ENCODE assay signal across 16 cellular contexts in the genomic region with DNA sequence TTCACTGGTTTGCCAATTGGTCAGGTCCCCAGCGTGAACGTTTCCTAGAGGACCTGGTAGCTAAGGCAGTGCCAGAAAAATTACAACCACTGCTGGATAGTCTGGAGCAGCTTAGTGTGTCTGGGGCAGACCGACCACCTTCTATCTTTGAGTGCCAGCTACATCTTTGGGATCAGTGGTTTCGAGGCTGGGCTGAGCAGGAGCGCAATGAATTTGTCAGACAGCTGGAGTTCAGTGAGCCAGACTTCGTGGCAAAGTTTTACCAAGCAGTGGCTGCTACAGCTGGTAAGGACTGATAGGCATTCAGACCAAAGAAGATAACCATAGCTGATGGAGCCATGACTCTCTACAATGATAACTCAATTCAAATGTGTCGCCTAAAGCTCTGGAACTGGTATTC. TPM values are rescaled to one million over a fixed set of nuclear protein-coding genes. Genes with fewer than 3 reads are reported as not detected.
DNase-seq lines count a peak whose midpoint lies in the region; ATAC-seq, FAIRE-seq and TF ChIP-seq lines count a peak whose summit lies in the region.
"Had no signal": no experiment of that assay in that cellular context is flagged by ENCODE, and none has a peak within 500 bp of the region (broad histone marks: within the 10 kb centered on the region; RNA-seq: fewer than 3 reads in every experiment).

No MANE protein-coding gene starts in this region.

- CTCF ChIA-PET in K562 (lab: Yijun Ruan, JAX; ENCODE audit: low intra/inter-chr PET ratio): no interaction called here

- H3K27me3 ChIP-seq in K562 (ENCODE audit: control insufficient read depth in 2 of 2, insufficient read depth in 2 of 2, low read length in 2 of 2) (no peaks in the 10 kb centered on the region), subcutaneous abdominal adipose tissue (ENCODE audit: control insufficient read depth in 5 of 5, insufficient read depth in 4 of 5, low read length in 5 of 5) (no peaks in the 10 kb centered on the region)

- H3K36me3 ChIP-seq in K562 (ENCODE audit: control insufficient read depth, insufficient read depth, low read length): peaks cover 34% of the 10 kb centered on the region
- H3K36me3 ChIP-seq in subcutaneous abdominal adipose tissue (ENCODE audit: control insufficient read depth in 5 of 5, insufficient read depth in 5 of 5, low read length in 5 of 5): peaks cover 9 to 22% (median 18%) of the 10 kb centered on the region in 5 donors

- DNase-seq in activated naive CD4-positive, alpha-beta T cell treated with anti-CD3 and anti-CD28 coated beads, Interleukin-2, amount 50 U/mL, for 16 hours: no peak
- DNase-seq in K562 (ENCODE audit: extremely low read depth in 1 of 4, low spot score in 3 of 4): peak in 3 of 4 experiments; percentile 6 to 40 (median 31)
- DNase-seq in kidney tubule cell (ENCODE audit: low spot score): no peak
- DNase-seq in 8988T: no peak
- DNase-seq: amygdala; DMS153; NCI-H524 treated with DMSO at 0.1 percent for 48 hours; occipital lobe; stimulated activated naive CD8-positive, alpha-beta T cell treated with anti-CD3 and anti-CD28 coated beads, Interleukin-15, Interleukin-2, amounts not matched to agents 100 U/mL and 50 U/mL, for 24 hours had no signal

- no peak for TF ChIP-seq CTCF in K562 (IDR thresholded peaks at IDR 0.05 in 2 of 3, conservative IDR thresholded peaks at IDR 0.05 in 1 of 3; ENCODE audit: insufficient read depth in 2 of 3, low read depth in 1 of 3, low read length in 3 of 3)

- no peaks in the 10 kb centered on the region for H3K9me1 ChIP-seq in K562 (ENCODE audit: control insufficient read depth, insufficient read depth, low read length)

- H3K9me3 Mint-ChIP-seq in activated naive CD4-positive, alpha-beta T cell treated with anti-CD3 and anti-CD28 coated beads, Interleukin-2, amount 50 U/mL, for 24 hours: no peaks in the 10 kb centered on the region

- no peak overlapping the region for H3K4me3 ChIP-seq in K562
- H3K4me3 ChIP-seq in subcutaneous abdominal adipose tissue (ENCODE audit: low read depth in 1 of 5, low read length in 5 of 5): no peak overlapping the region
- H3K4me3 ChIP-seq: skin epidermis had no signal

- H3K79me2 ChIP-seq in K562 (ENCODE audit: control insufficient read depth, insufficient read depth, low read length): peaks cover 59% of the 10 kb centered on the region

- in situ Hi-C loops in K562 (cut with MboI): no loop called here

- 39% methylated on average over 7 of the region's 7 CpGs for whole genome bisulfite sequencing in K562 (ENCODE audit: insufficient coverage, low coverage, missing lambda C conversion rate)

- peaks cover 16% of the 10 kb centered on the region for H4K20me1 ChIP-seq in K562 (replicated peaks; ENCODE audit: control insufficient read depth, insufficient read depth, low read length)

- BruUV-seq in K562 (replicated peaks; lab: Mats Ljungman, UMichigan): no TSS peak

- H3K36me3 Mint-ChIP-seq in activated naive CD4-positive, alpha-beta T cell treated with anti-CD3 and anti-CD28 coated beads, Interleukin-2, amount 50 U/mL, for 24 hours: peaks cover 8% of the 10 kb centered on the region

- H3K27ac ChIP-seq in K562 (ENCODE audit: extremely low read depth, low read depth, low read length) (no peak overlapping the region), subcutaneous abdominal adipose tissue (ENCODE audit: low read depth, low read length) (peak overlapping the region; percentile 15)
- H3K27ac ChIP-seq: skin epidermis, VCaP had no signal

- H3K4me2 ChIP-seq in K562 (ENCODE audit: insufficient read depth, low read length): peak overlapping the region; percentile 40; the same call in 1 of the 2 replicates

- FAIRE-seq in K562 (lab: Jason Lieb, UNC): no peak

- intact Hi-C loops in K562 (cut with micrococcal nuclease): no loop called here

- H3K27me3 Mint-ChIP-seq in activated naive CD4-positive, alpha-beta T cell treated with anti-CD3 and anti-CD28 coated beads, Interleukin-2, amount 50 U/mL, for 24 hours: no peaks in the 10 kb centered on the region

- peaks cover 12 to 27% of the 10 kb centered on the region in 2 experiments; a peak in 4 of 5 replicates for H3K4me1 ChIP-seq in K562 (replicated peaks in 1 of 2; ENCODE audit: control insufficient read depth in 2 of 2, insufficient read depth in 2 of 2, low read length in 2 of 2)
- H3K4me1 ChIP-seq in subcutaneous abdominal adipose tissue (ENCODE audit: control insufficient read depth in 5 of 5, insufficient read depth in 5 of 5, low read length in 5 of 5): peaks cover 9 to 37% (median 36%) of the 10 kb centered on the region in 5 donors

- H3K4me1 Mint-ChIP-seq in activated naive CD4-positive, alpha-beta T cell treated with anti-CD3 and anti-CD28 coated beads, Interleukin-2, amount 50 U/mL, for 24 hours: peaks cover 34% of the 10 kb centered on the region

- no peak overlapping the region for H3K4me3 Mint-ChIP-seq in activated naive CD4-positive, alpha-beta T cell treated with anti-CD3 and anti-CD28 coated beads, Interleukin-2, amount 50 U/mL, for 24 hours

- no peak for ATAC-seq in K562
- ATAC-seq: stimulated activated naive CD8-positive, alpha-beta T cell treated with anti-CD3 and anti-CD28 coated beads, Interleukin-15, Interleukin-2, amounts not matched to agents 100 U/mL and 50 U/mL, for 24 hours had no signal

- H3K9ac ChIP-seq in K562 (ENCODE audit: insufficient read depth in 1 of 2, low read depth in 2 of 2, low read length in 2 of 2): peak overlapping the region in 1 of 2 experiments; percentile 39; a peak in 1 of 4 replicates
- H3K9ac ChIP-seq in subcutaneous abdominal adipose tissue (ENCODE audit: low read length in 5 of 5): no peak overlapping the region

- TF ChIP-seq RAD21 in K562 (CRISPR knock-in tag; conservative IDR thresholded peaks at IDR 0.05 in 1 of 2, IDR thresholded peaks at IDR 0.05 in 1 of 2): no peak

- no peak for TF ChIP-seq POLR2A in K562 (conservative IDR thresholded peaks at IDR 0.05)

- TF ChIP-seq EP300 in K562 (IDR thresholded peaks at IDR 0.05; ENCODE audit: low read length): no peak

- H2AFZ ChIP-seq in K562 (ENCODE audit: low read depth, low read length): no peak overlapping the region

- peak overlapping the region; percentile 44 for H3K27ac Mint-ChIP-seq in activated naive CD4-positive, alpha-beta T cell treated with anti-CD3 and anti-CD28 coated beads, Interleukin-2, amount 50 U/mL, for 24 hours

- H3K9me3 ChIP-seq in K562 (replicated peaks; ENCODE audit: control insufficient read depth, insufficient read depth, low read depth, low read length) (no peaks in the 10 kb centered on the region), subcutaneous abdominal adipose tissue (ENCODE audit: control insufficient read depth in 5 of 5, low read length in 5 of 5) (no peaks in the 10 kb centered on the region)

- POLR2A ChIA-PET in K562 (lab: Yijun Ruan, JAX): interaction anchor here (0.6 to 1.7 kb wide), 5 partner anchors 8 to 263 kb away, joined by 3 to 5 read pairs (median 3); no protein-coding TSS in a partner anchor

RNA-seq across cellular contexts. Expression of a gene that starts 2.5 kb away (rescaled TPM):
- total RNA-seq in K562 (2011; cell fraction: chromatin; rRNA removed; ENCODE audit: low replicate concordance): 25.2 and 42.1 TPM in 2 replicates
- total RNA-seq in K562 (2011; cell fraction: nucleolus; rRNA removed): 42.1 and 47.4 TPM in 2 replicates
- total RNA-seq in K562 (2011; cell fraction: nucleoplasm; rRNA removed): 29.2 and 32.1 TPM in 2 replicates
- total RNA-seq in K562 (2014; rRNA removed): 36.7 and 38.1 TPM in 2 replicates
- 61.2 and 68.8 TPM in 2 replicates for total RNA-seq in K562 (2014; rRNA removed; fragmentation: Illumina TruSeq; extraction: Trizol)
- total RNA-seq in K562 (2015; rRNA removed; fragmentation: Illumina TruSeq; extraction: Trizol): 44.1 and 44.7 TPM in 2 replicates
- 46.0 and 47.6 TPM in 2 replicates for total RNA-seq in K562 (2021)
- 82.0 and 84.8 TPM in 2 replicates for polyA plus RNA-seq in K562 (2011; rRNA removed)
- 79.2 and 90.6 TPM in 2 replicates for polyA plus RNA-seq in K562 (2011; cell fraction: cytosol; rRNA removed)
- polyA plus RNA-seq in K562 (2011; cell fraction: nucleus; rRNA removed): 90.4 and 124 TPM in 2 replicates
- polyA plus RNA-seq in K562 (2012): 41.6 and 66.7 TPM in 2 replicates
- 37.9 and 39.3 TPM in 2 replicates for polyA plus RNA-seq in K562 (2014; fragmentation: Illumina TruSeq; extraction: Trizol)
- polyA plus RNA-seq in K562 (2014; fragmentation: Nextera tagmentation; extraction: Ambion mirVana): 100 to 1,000 TPM; 249 to 251 TPM
- polyA plus RNA-seq in K562 (2014; rRNA removed): 48.5 and 51.8 TPM in 2 replicates
- polyA minus RNA-seq in K562 (2011; rRNA and poly(A)+ RNA removed): 61.4 and 78.9 TPM in 2 replicates
- polyA minus RNA-seq in K562 (2011; cell fraction: cytosol; rRNA and poly(A)+ RNA removed): 13.7 and 28.6 TPM in 2 replicates
- 7.8 and 20.5 TPM in 2 replicates for polyA minus RNA-seq in K562 (2011; cell fraction: nucleus; rRNA and poly(A)+ RNA removed)

RNA-seq across cellular contexts. Expression of a gene that starts 2.9 kb away (rescaled TPM):
- 555 and 556 TPM in 2 replicates for total RNA-seq in K562 (2011; cell fraction: chromatin; rRNA removed; ENCODE audit: low replicate concordance)
- total RNA-seq in K562 (2011; cell fraction: nucleolus; rRNA removed): 273 and 282 TPM in 2 replicates
- 463 and 596 TPM in 2 replicates for total RNA-seq in K562 (2011; cell fraction: nucleoplasm; rRNA removed)
- 121 and 145 TPM in 2 replicates for total RNA-seq in K562 (2014; rRNA removed)
- total RNA-seq in K562 (2014; rRNA removed; fragmentation: Illumina TruSeq; extraction: Trizol): 110 and 123 TPM in 2 replicates
- total RNA-seq in K562 (2015; rRNA removed; fragmentation: Illumina TruSeq; extraction: Trizol): 141 and 147 TPM in 2 replicates
- total RNA-seq in K562 (2021): 151 and 163 TPM in 2 replicates
- polyA plus RNA-seq in K562 (2011; rRNA removed): 129 and 157 TPM in 2 replicates
- 70.8 and 83.1 TPM in 2 replicates for polyA plus RNA-seq in K562 (2011; cell fraction: cytosol; rRNA removed)
- polyA plus RNA-seq in K562 (2011; cell fraction: nucleus; rRNA removed): 696 and 714 TPM in 2 replicates
- polyA plus RNA-seq in K562 (2012): 121 and 135 TPM in 2 replicates
- polyA plus RNA-seq in K562 (2014; fragmentation: Illumina TruSeq; extraction: Trizol): 180 and 196 TPM in 2 replicates
- polyA plus RNA-seq in K562 (2014; fragmentation: Nextera tagmentation; extraction: Ambion mirVana): 1 to 10 TPM; 5.0 TPM
- polyA plus RNA-seq in K562 (2014; rRNA removed): 156 and 184 TPM in 2 replicates
- polyA minus RNA-seq in K562 (2011; rRNA and poly(A)+ RNA removed): 147 and 171 TPM in 2 replicates
- polyA minus RNA-seq in K562 (2011; cell fraction: cytosol; rRNA and poly(A)+ RNA removed): 77.6 and 81.5 TPM in 2 replicates
- 198 and 296 TPM in 2 replicates for polyA minus RNA-seq in K562 (2011; cell fraction: nucleus; rRNA and poly(A)+ RNA removed)

RNA-seq across cellular contexts. Expression of a gene that starts 7.0 kb away (rescaled TPM):
- not detected in 2 replicates for total RNA-seq in K562 (2011; cell fraction: chromatin; rRNA removed; ENCODE audit: low replicate concordance)
- not detected in 2 replicates for total RNA-seq in K562 (2011; cell fraction: nucleolus; rRNA removed)
- not detected in 2 replicates for total RNA-seq in K562 (2011; cell fraction: nucleoplasm; rRNA removed)
- not detected in 2 replicates for total RNA-seq in K562 (2014; rRNA removed)
- not detected in 2 replicates for total RNA-seq in K562 (2014; rRNA removed; fragmentation: Illumina TruSeq; extraction: Trizol)
- not detected in 2 replicates for total RNA-seq in K562 (2015; rRNA removed; fragmentation: Illumina TruSeq; extraction: Trizol)
- not detected in 2 replicates for total RNA-seq in K562 (2021)
- not detected in 2 replicates for polyA plus RNA-seq in K562 (2011; rRNA removed)
- not detected in 2 replicates for polyA plus RNA-seq in K562 (2011; cell fraction: cytosol; rRNA removed)
- not detected in 2 replicates for polyA plus RNA-seq in K562 (2011; cell fraction: nucleus; rRNA removed)
- polyA plus RNA-seq in K562 (2012): not detected in 2 replicates
- not detected in 2 replicates for polyA plus RNA-seq in K562 (2014; fragmentation: Illumina TruSeq; extraction: Trizol)
- not detected for polyA plus RNA-seq in K562 (2014; fragmentation: Nextera tagmentation; extraction: Ambion mirVana)
- polyA plus RNA-seq in K562 (2014; rRNA removed): not detected in 2 replicates
- polyA minus RNA-seq in K562 (2011; rRNA and poly(A)+ RNA removed): not detected in 2 replicates
- not detected in 2 replicates for polyA minus RNA-seq in K562 (2011; cell fraction: cytosol; rRNA and poly(A)+ RNA removed)
- not detected in 2 replicates for polyA minus RNA-seq in K562 (2011; cell fraction: nucleus; rRNA and poly(A)+ RNA removed)
- total RNA-seq: glomerular endothelial cell, LHCN-M2, mesenteric fat pad, occipital lobe had no signal

RNA-seq across cellular contexts. Expression of a gene that starts 21.3 kb away (rescaled TPM):
- total RNA-seq in K562 (2011; cell fraction: chromatin; rRNA removed; ENCODE audit: low replicate concordance): not detected in 2 replicates
- not detected in 2 replicates for total RNA-seq in K562 (2011; cell fraction: nucleolus; rRNA removed)
- total RNA-seq in K562 (2011; cell fraction: nucleoplasm; rRNA removed): not detected in 2 replicates
- total RNA-seq in K562 (2014; rRNA removed) (0.09 TPM in 1 of 2 replicates, not detected in the other), K562 (2014; rRNA removed; fragmentation: Illumina TruSeq; extraction: Trizol) (not detected in 2 replicates), K562 (2015; rRNA removed; fragmentation: Illumina TruSeq; extraction: Trizol) (not detected in 2 replicates), K562 (2021) (0.13 and 0.16 TPM in 2 replicates)
- polyA plus RNA-seq in K562 (2011; rRNA removed) (0.09 TPM in 1 of 2 replicates, not detected in the other), K562 (2014; fragmentation: Illumina TruSeq; extraction: Trizol) (not detected in 2 replicates), K562 (2014; fragmentation: Nextera tagmentation; extraction: Ambion mirVana) (not detected), K562 (2014; rRNA removed) (0.12 and 0.15 TPM in 2 replicates)
- 0.09 and 0.12 TPM in 2 replicates for polyA plus RNA-seq in K562 (2011; cell fraction: cytosol; rRNA removed)
- not detected in 2 replicates for polyA plus RNA-seq in K562 (2011; cell fraction: nucleus; rRNA removed)
- 0.18 TPM in 1 of 2 replicates, not detected in the other for polyA plus RNA-seq in K562 (2012)
- not detected in 2 replicates for polyA minus RNA-seq in K562 (2011; rRNA and poly(A)+ RNA removed)
- polyA minus RNA-seq in K562 (2011; cell fraction: cytosol; rRNA and poly(A)+ RNA removed): not detected in 2 replicates
- polyA minus RNA-seq in K562 (2011; cell fraction: nucleus; rRNA and poly(A)+ RNA removed): not detected in 2 replicates
- total RNA-seq: glomerular endothelial cell, mesenteric fat pad had no signal

RNA-seq across cellular contexts. Expression of a gene that starts 40.5 kb away (rescaled TPM):
- total RNA-seq in K562 (2011; cell fraction: chromatin; rRNA removed; ENCODE audit: low replicate concordance): 31.5 and 72.4 TPM in 2 replicates
- total RNA-seq in K562 (2011; cell fraction: nucleolus; rRNA removed): 45.5 and 46.5 TPM in 2 replicates
- total RNA-seq in K562 (2011; cell fraction: nucleoplasm; rRNA removed): 33.9 and 37.3 TPM in 2 replicates
- 4.9 and 6.6 TPM in 2 replicates for total RNA-seq in K562 (2014; rRNA removed)
- total RNA-seq in K562 (2014; rRNA removed; fragmentation: Illumina TruSeq; extraction: Trizol): 2.4 and 3.0 TPM in 2 replicates
- 3.6 and 4.0 TPM in 2 replicates for total RNA-seq in K562 (2015; rRNA removed; fragmentation: Illumina TruSeq; extraction: Trizol)
- total RNA-seq in K562 (2021): 11.1 and 12.8 TPM in 2 replicates
- polyA plus RNA-seq in K562 (2011; rRNA removed): 6.5 and 11.1 TPM in 2 replicates
- 10.1 and 17.2 TPM in 2 replicates for polyA plus RNA-seq in K562 (2011; cell fraction: cytosol; rRNA removed)
- polyA plus RNA-seq in K562 (2011; cell fraction: nucleus; rRNA removed): 66.1 and 112 TPM in 2 replicates
- 7.5 and 9.6 TPM in 2 replicates for polyA plus RNA-seq in K562 (2012)
- 8.1 and 9.2 TPM in 2 replicates for polyA plus RNA-seq in K562 (2014; fragmentation: Illumina TruSeq; extraction: Trizol)
- polyA plus RNA-seq in K562 (2014; fragmentation: Nextera tagmentation; extraction: Ambion mirVana): under 1 TPM; 0.04 to 0.10 TPM
- 15.5 and 16.2 TPM in 2 replicates for polyA plus RNA-seq in K562 (2014; rRNA removed)
- polyA minus RNA-seq in K562 (2011; rRNA and poly(A)+ RNA removed): 3.6 and 5.3 TPM in 2 replicates
- polyA minus RNA-seq in K562 (2011; cell fraction: cytosol; rRNA and poly(A)+ RNA removed): 4.9 and 7.6 TPM in 2 replicates
- 8.7 and 10.5 TPM in 2 replicates for polyA minus RNA-seq in K562 (2011; cell fraction: nucleus; rRNA and poly(A)+ RNA removed)

Comparison
In these comparisons a context has a peak if more than half of its experiments do, and no peak if none do; other contexts are left out.
1. DNase-seq: peak in K562 (3 of 4); none in activated naive CD4-positive, alpha-beta T cell treated with anti-CD3 and anti-CD28 coated beads, Interleukin-2, amount 50 U/mL, for 16 hours (single experiment), kidney tubule cell (single experiment) and 8988T (single experiment).